In genomic region chr7:110921478-110922210, GRCh38 we compare ENCODE assay signal across 20 cellular contexts.
A peak's percentile ranks its signal among the peaks of the same experiment; 100 is the strongest.
DNase-seq lines count a peak whose midpoint lies in the region; ATAC-seq and TF ChIP-seq lines count a peak whose summit lies in the region.
"Had no signal": no experiment of that assay in that cellular context is flagged by ENCODE, and none has a peak within 500 bp of the region (broad histone marks: within the 10 kb centered on the region; RNA-seq: fewer than 3 reads in every experiment).

No MANE protein-coding gene starts in this region.

- H3K9ac ChIP-seq in adipocyte (ENCODE audit: low read length), result peak overlapping the region; percentile 36

- ATAC-seq in omental fat pad (ENCODE audit: low FRiP score), result peak; percentile 51
- ATAC-seq: activated CD8-positive, alpha-beta memory T cell treated with anti-CD3 and anti-CD28 coated beads, Interleukin-2, amount 10 ng/mL, durations not matched to agents 7 days and 5 days had no signal

- H3K9me3 ChIP-seq in adipocyte (ENCODE audit: control insufficient read depth, low read length), result no peaks in the 10 kb centered on the region
- H3K9me3 ChIP-seq: Caco-2, thyroid gland had no signal

- no peaks in the 10 kb centered on the region for H3K36me3 ChIP-seq in adipocyte (ENCODE audit: control insufficient read depth, insufficient read depth, low read length, severe bottlenecking)
- H3K36me3 ChIP-seq: thyroid gland had no signal

- H3K4me1 ChIP-seq in adipocyte (ENCODE audit: control insufficient read depth, insufficient read depth, low read length), result peaks cover 43% of the 10 kb centered on the region
- H3K4me1 ChIP-seq: Caco-2 had no signal

- peak; percentile 64 for DNase-seq in EH (ENCODE audit: low read depth)
- peak; percentile 67 for DNase-seq in adipocyte (ENCODE audit: low read depth)
- DNase-seq in fibroblast of gingiva (ENCODE audit: low read depth), result peak; percentile 80
- DNase-seq in omental fat pad (ENCODE audit: low spot score), result no peak
- no peak for DNase-seq in SHP77 treated with DMSO at 0.1 percent for 48 hours (lab: John Stamatoyannopoulos, UW)
- no peak for DNase-seq in NCI-H2171 treated with DMSO at 0.1 percent for 48 hours (lab: John Stamatoyannopoulos, UW)
- no peak for DNase-seq in GM13976 (ENCODE audit: low spot score)
- DNase-seq: activated CD4-positive, alpha-beta T cell treated with anti-CD3 and anti-CD28 coated beads for 4 hours; activated CD8-positive, alpha-beta memory T cell treated with anti-CD3 and anti-CD28 coated beads, Interleukin-2, amount 10 ng/mL, durations not matched to agents 7 days and 5 days; AML-193; Caco-2; cerebellar nuclear complex; effector memory CD4-positive, alpha-beta T cell; MV-4-11; NCI-H2029; NCI-H510A treated with DMSO at 0.1 percent for 48 hours; retina; RPMI8226; stimulated activated naive CD4-positive, alpha-beta T cell; thyroid gland had no signal

- no peaks in the 10 kb centered on the region for H3K27me3 ChIP-seq in adipocyte (replicated peaks; ENCODE audit: control insufficient read depth, insufficient read depth, low read length)
- H3K27me3 ChIP-seq: thyroid gland had no signal

- in situ Hi-C loops in GM13976 (cut with MboI; ENCODE audit: low sequenced_read_pairs, unreplicated experiment), result no loop called here

- peak overlapping the region; percentile 5 for H3K4me3 ChIP-seq in adipocyte (ENCODE audit: low read length)
- H3K4me3 ChIP-seq: thyroid gland had no signal

- TF ChIP-seq CTCF in omental fat pad (IDR thresholded peaks at IDR 0.05), result no peak
- no peak for TF ChIP-seq CTCF in GM13976 (IDR thresholded peaks at IDR 0.05; ENCODE audit: borderline replicate concordance, control extremely low read depth, extremely low read depth, insufficient read depth, missing control alignments)

Comparison
In these comparisons a context has a peak if more than half of its experiments do, and no peak if none do; other contexts are left out.
1. DNase-seq: peak in EH (single experiment), adipocyte (single experiment) and fibroblast of gingiva (single experiment); none in omental fat pad (single experiment), SHP77 treated with DMSO at 0.1 percent for 48 hours (single experiment), NCI-H2171 treated with DMSO at 0.1 percent for 48 hours (single experiment) and GM13976 (single experiment).